ENCODE assay signal across 9 cellular contexts in the genomic region with DNA sequence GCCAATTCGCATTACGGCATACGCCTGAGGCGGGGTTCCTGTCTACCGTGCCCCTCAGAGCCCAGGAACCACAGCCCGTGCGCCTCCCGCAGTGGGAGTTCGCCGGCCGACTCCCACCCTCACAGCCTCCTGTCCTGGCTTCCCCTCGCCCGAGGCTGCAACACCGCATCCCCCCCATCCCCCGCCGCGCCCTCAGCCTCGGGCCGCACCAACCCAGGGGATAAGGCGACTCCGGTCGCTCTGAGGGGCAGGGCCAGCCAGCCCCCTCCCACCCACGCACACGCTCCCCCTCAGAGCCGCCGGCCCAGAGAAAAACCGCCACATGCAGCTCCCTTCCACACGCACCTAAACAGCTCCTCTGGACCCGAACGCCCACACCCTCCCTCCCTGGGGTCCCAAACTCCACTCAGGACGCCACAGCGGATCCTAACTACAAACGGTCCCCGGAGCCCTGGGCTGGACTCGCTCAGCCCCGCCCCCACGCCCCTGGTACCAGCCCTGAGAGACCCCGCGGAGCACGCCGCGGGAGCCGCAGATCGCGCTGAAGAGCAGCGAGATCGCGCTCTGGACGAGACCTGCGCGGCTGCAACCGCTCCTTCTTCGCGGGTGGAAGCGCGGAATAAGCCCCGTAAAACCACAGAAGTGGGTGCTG. TPM values are rescaled to one million over a fixed set of nuclear protein-coding genes. Genes with fewer than 3 reads are reported as not detected.
DNase-seq lines count a peak whose midpoint lies in the region; ATAC-seq, FAIRE-seq and TF ChIP-seq lines count a peak whose summit lies in the region.
"Had no signal": no experiment of that assay in that cellular context is flagged by ENCODE, and none has a peak within 500 bp of the region (broad histone marks: within the 10 kb centered on the region; RNA-seq: fewer than 3 reads in every experiment).

TSS of gene C14orf39 (minus strand) at position 464 of the 652 bp plus-strand sequence. CDS start 985 bp downstream, outside the sequence.

- no peak for TF ChIP-seq CTCF in astrocyte (IDR thresholded peaks at IDR 0.05; ENCODE audit: insufficient read depth, low read depth, low read length)

- H3K79me2 ChIP-seq in astrocyte (ENCODE audit: insufficient read depth, low read length): no peaks in the 10 kb centered on the region

- peak within 1 kb of the TSS; percentile 86 for H3K4me3 Mint-ChIP-seq in astrocyte (ENCODE audit: unreplicated experiment)
- H3K4me3 Mint-ChIP-seq in naive B cell: peak within 1 kb of the TSS in 4 of 8 donors; percentile 41 to 59 (median 56)
- H3K4me3 Mint-ChIP-seq in effector memory CD8-positive, alpha-beta T cell: no peak within 1 kb of the TSS

- peaks cover 37% of the 10 kb centered on the region for H3K27me3 ChIP-seq in astrocyte (ENCODE audit: insufficient read depth, low read length)

- DNase-seq in AG08396 (ENCODE audit: low spot score): peak; percentile 10
- DNase-seq in HK-2 (ENCODE audit: unreplicated experiment): peak; percentile 89
- DNase-seq in astrocyte (ENCODE audit: low read depth): no peak
- DNase-seq in naive B cell: no peak
- no peak for DNase-seq in effector memory CD8-positive, alpha-beta T cell
- no peak for DNase-seq in NCI-H446 (lab: John Stamatoyannopoulos, UW)
- no peak for DNase-seq in H4 (ENCODE audit: low spot score)
- no peak for DNase-seq in NCI-H1694 treated with DMSO at 0.1 percent for 48 hours (lab: John Stamatoyannopoulos, UW)

- no peaks in the 10 kb centered on the region for H3K27me3 Mint-ChIP-seq in astrocyte (ENCODE audit: low read depth, unreplicated experiment)
- H3K27me3 Mint-ChIP-seq in naive B cell: peaks cover 9 to 15% (median 12%) of the 10 kb centered on the region in 3 donors
- H3K27me3 Mint-ChIP-seq in effector memory CD8-positive, alpha-beta T cell: peaks cover 0 to 9% of the 10 kb centered on the region in 2 donors

- no peaks in the 10 kb centered on the region for H3K9me3 Mint-ChIP-seq in astrocyte (ENCODE audit: unreplicated experiment)
- peaks cover under 1 to 13% (median 3%) of the 10 kb centered on the region in 7 donors for H3K9me3 Mint-ChIP-seq in naive B cell
- H3K9me3 Mint-ChIP-seq in effector memory CD8-positive, alpha-beta T cell: no peaks in the 10 kb centered on the region

- peak within 1 kb of the TSS; percentile 32 for H3K9ac ChIP-seq in astrocyte (ENCODE audit: low read length)

- H3K4me3 ChIP-seq in astrocyte (ENCODE audit: insufficient read depth, low read depth, low read length): peak within 1 kb of the TSS; percentile 38

- no peaks in the 10 kb centered on the region for H4K20me1 ChIP-seq in astrocyte (ENCODE audit: insufficient read depth, low read length)

- peak within 1 kb of the TSS; percentile 23 for H3K27ac Mint-ChIP-seq in astrocyte (ENCODE audit: unreplicated experiment)
- peak within 1 kb of the TSS in 1 of 6 donors; percentile 15 for H3K27ac Mint-ChIP-seq in naive B cell
- H3K27ac Mint-ChIP-seq in effector memory CD8-positive, alpha-beta T cell: no peak within 1 kb of the TSS

- no peaks in the 10 kb centered on the region for H3K4me1 ChIP-seq in astrocyte (ENCODE audit: insufficient read depth, low read length)

- H3K9me3 ChIP-seq in astrocyte (ENCODE audit: insufficient read depth, low read depth, low read length): no peaks in the 10 kb centered on the region

- H3K4me2 ChIP-seq in astrocyte (ENCODE audit: low read length): peak within 1 kb of the TSS; percentile 82

- peak within 1 kb of the TSS; percentile 68 for H2AFZ ChIP-seq in astrocyte (ENCODE audit: low read depth, low read length)

- H3K36me3 ChIP-seq in astrocyte (ENCODE audit: insufficient read depth, low read length): no peaks in the 10 kb centered on the region

- H3K4me1 Mint-ChIP-seq in astrocyte (ENCODE audit: low read depth, unreplicated experiment) (peaks cover 3% of the 10 kb centered on the region), naive B cell (peaks cover 0 to 10% (median 0%) of the 10 kb centered on the region in 3 donors)
- no peaks in the 10 kb centered on the region for H3K4me1 Mint-ChIP-seq in effector memory CD8-positive, alpha-beta T cell (ENCODE audit: low read depth in 2 of 2)

- H3K27ac ChIP-seq in astrocyte (ENCODE audit: low read depth, low read length): no peak within 1 kb of the TSS

- ATAC-seq in naive B cell (ENCODE audit: low read depth in 2 of 2): peak; percentile 35 to 36
- no peak for ATAC-seq in effector memory CD8-positive, alpha-beta T cell (replicated peaks)

- H3K36me3 Mint-ChIP-seq in astrocyte (ENCODE audit: low read depth, unreplicated experiment) (no peaks in the 10 kb centered on the region), naive B cell (no peaks in the 10 kb centered on the region)
- no peaks in the 10 kb centered on the region for H3K36me3 Mint-ChIP-seq in effector memory CD8-positive, alpha-beta T cell (ENCODE audit: insufficient read depth)

- FAIRE-seq in astrocyte (lab: Jason Lieb, UNC): no peak
- FAIRE-seq: RCC 7860 had no signal

RNA-seq across cellular contexts. Expression of gene C14orf39, which starts in this region (rescaled TPM):
- 1.6 and 2.1 TPM in 2 replicates for total RNA-seq in astrocyte
- polyA plus RNA-seq in naive B cell (ENCODE audit: low read depth in 6 of 6): not detected
- total RNA-seq in H4 (2014; rRNA removed; shearing (Covaris generic)): not detected in 2 replicates

Comparison
In these comparisons a context has a peak if more than half of its experiments do, and no peak if none do; other contexts are left out.
1. Peak in ATAC-seq in naive B cell; RNA of the gene not detected or under 1 TPM.
2. DNase-seq: peak in AG08396 (single experiment) and HK-2 (single experiment); none in astrocyte (single experiment), naive B cell (single experiment), effector memory CD8-positive, alpha-beta T cell (0 of 3), NCI-H446 (0 of 2), H4 (single experiment) and NCI-H1694 treated with DMSO at 0.1 percent for 48 hours (single experiment).